ENCODE assay signal across 8 cellular contexts in genomic region chr1:205711105-205712048, GRCh38. TPM values are rescaled to one million over a fixed set of nuclear protein-coding genes. Genes with fewer than 3 reads are reported as not detected.
A peak's percentile ranks its signal among the peaks of the same experiment; 100 is the strongest.
DNase-seq lines count a peak whose midpoint lies in the region; ATAC-seq and TF ChIP-seq lines count a peak whose summit lies in the region.

No MANE protein-coding gene starts in this region.

- DNase-seq in AG08396 (ENCODE audit: low spot score): peak; percentile 72
- DNase-seq in NCI-H1092 (lab: John Stamatoyannopoulos, UW): peak; percentile 80
- peak in 35 of 58 donors; percentile 5 to 80 (median 33) for DNase-seq in anterior cingulate cortex (lab: John Stamatoyannopoulos, UW)
- peak; percentile 66 for DNase-seq in hepatic stellate cell (ENCODE audit: low spot score)
- DNase-seq in gastrocnemius medialis: peak; percentile 32

- peaks cover 0 to 12% of the 10 kb centered on the region in 2 donors for H3K36me3 ChIP-seq in gastrocnemius medialis

- TF ChIP-seq POLR2A in gastrocnemius medialis (IDR thresholded peaks at IDR 0.05): no peak

- peak overlapping the region in 1 of 4 donors; percentile 49 for H3K27ac ChIP-seq in gastrocnemius medialis

- no peak overlapping the region for H3K4me3 ChIP-seq in gastrocnemius medialis

- H3K9me3 ChIP-seq in gastrocnemius medialis: no peaks in the 10 kb centered on the region

- intact Hi-C loops in gastrocnemius medialis (cut with DNase I; ENCODE audit: low total_unique reads): loop anchor here (1.0 to 2.0 kb wide), 2 partner anchors 52 to 119 kb away; no protein-coding TSS in a partner anchor

- no peaks in the 10 kb centered on the region for H3K27me3 ChIP-seq in gastrocnemius medialis

- in situ Hi-C loops in gastrocnemius medialis (cut with MboI; ENCODE audit: low sequenced_read_pairs in 4 of 4): loop anchor here in 1 of 4 donors (5.0 kb wide), 1 partner anchor 49 kb away; no protein-coding TSS in a partner anchor

- peak; percentile 68 to 86 (median 74) for TF ChIP-seq CTCF in gastrocnemius medialis (IDR thresholded peaks at IDR 0.05 in 4 of 5, conservative IDR thresholded peaks at IDR 0.05 in 1 of 5)

- H3K4me1 ChIP-seq in gastrocnemius medialis: peaks cover 18 to 22% of the 10 kb centered on the region in 2 donors

- ATAC-seq in GM18909 (IDR thresholded peaks at IDR 0.05; ENCODE audit: poor library complexity, unreplicated experiment) (peak; percentile 50), SK-N-SH treated with all-trans-retinoic acid at 6 μM for 48 hours (peak; percentile 88), gastrocnemius medialis (peak; percentile 75 to 79), GM21515 (IDR thresholded peaks at IDR 0.05; ENCODE audit: unreplicated experiment) (no peak)

TF ChIP-seq in SK-N-SH treated with all-trans-retinoic acid at 6 μM for 48 hours, 23 proteins besides CTCF, POLR2A, EP300 and RAD21:
- TF ChIP-seq CSDC2 (CRISPR knock-in tag; IDR thresholded peaks at IDR 0.05) (no peak), TOX (CRISPR knock-in tag; IDR thresholded peaks at IDR 0.05; ENCODE audit: borderline replicate concordance) (peak; percentile 10; the same call in 1 of the 2 replicates), POU6F1 (CRISPR knock-in tag; IDR thresholded peaks at IDR 0.05; ENCODE audit: borderline replicate concordance, low read depth) (peak; percentile 43; the same call in 1 of the 2 replicates), ZNF70 (CRISPR knock-in tag; IDR thresholded peaks at IDR 0.05) (peak; percentile 93), OSR1 (CRISPR knock-in tag; IDR thresholded peaks at IDR 0.05) (no peak), ZFP30 (CRISPR knock-in tag; IDR thresholded peaks at IDR 0.05) (peak; percentile 32; the same call in 1 of the 2 replicates), RARB (CRISPR knock-in tag; IDR thresholded peaks at IDR 0.05) (no peak)

RNA-seq across cellular contexts. Expression of gene SLC45A3, which starts 31.1 kb away (rescaled TPM):
- 1 to 10 TPM in 2 of 4 donors, under 1 TPM in 1, not detected in 1; 0.76 to 1.2 (median 1.0) TPM for total RNA-seq in gastrocnemius medialis

RNA-seq across cellular contexts. Expression of gene NUCKS1, which starts 38.6 kb away (rescaled TPM):
- 10 to 100 TPM; 45.5 to 69.7 (median 62.6) TPM for total RNA-seq in gastrocnemius medialis
